Comparison of ENCODE assay signal across 8 cellular contexts in genomic region chr3:120093119-120093922, GRCh38. TPM values are rescaled to one million over a fixed set of nuclear protein-coding genes. Genes with fewer than 3 reads are reported as not detected.
DNase-seq lines count a peak whose midpoint lies in the region; ATAC-seq and TF ChIP-seq lines count a peak whose summit lies in the region.

No MANE protein-coding gene starts in this region.

- CTCF ChIA-PET in MCF 10A (lab: Yijun Ruan, JAX): interaction anchor here (0.9 to 2.6 kb wide), 6 partner anchors 20 to 201 kb away, joined by 3 to 7 read pairs (median 4); no protein-coding TSS in a partner anchor

- H3K9ac ChIP-seq in ES-I3 (ENCODE audit: low read depth, low read length): peak overlapping the region; percentile 76
- H3K9ac ChIP-seq in NT2/D1 (ENCODE audit: insufficient read length, low read depth): peak overlapping the region; percentile 92

- H3K27me3 ChIP-seq in NT2/D1 (ENCODE audit: insufficient read depth, insufficient read length): no peaks in the 10 kb centered on the region
- H3K27me3 ChIP-seq in left lung: no peaks in the 10 kb centered on the region

- H3K27ac Mint-ChIP-seq in MCF 10A (ENCODE audit: low read depth, unreplicated experiment): no peak overlapping the region

- H3K4me1 ChIP-seq in ES-I3 (ENCODE audit: insufficient read depth, low read length) (peaks cover 15% of the 10 kb centered on the region), NT2/D1 (ENCODE audit: insufficient read depth, insufficient read length) (no peaks in the 10 kb centered on the region), left lung (peaks cover 20 to 61% of the 10 kb centered on the region in 2 donors)

- POLR2A ChIA-PET in MCF 10A (lab: Yijun Ruan, JAX): interaction anchor here (0.7 to 11.3 kb wide), 26 partner anchors 10 to 630 kb away, joined by 3 to 284 read pairs (median 6); partner anchors contain the start of genes LRRC58, TIMMDC1 and TMEM39A

- peaks cover 16% of the 10 kb centered on the region for H3K4me1 Mint-ChIP-seq in MCF 10A (ENCODE audit: insufficient read depth, unreplicated experiment)

- TSS peak; percentile 36 for BruUV-seq in MCF 10A (replicated peaks; lab: Mats Ljungman, UMichigan)

- H3K4me3 Mint-ChIP-seq in MCF 10A (ENCODE audit: unreplicated experiment): no peak overlapping the region

- no peaks in the 10 kb centered on the region for H3K27me3 Mint-ChIP-seq in MCF 10A (ENCODE audit: insufficient read depth, unreplicated experiment)

- H3K4me3 ChIP-seq in NT2/D1 (ENCODE audit: insufficient read length, low read depth) (peak overlapping the region; percentile 79), left lung (peak overlapping the region; percentile 70 to 75)

- H3K36me3 Mint-ChIP-seq in MCF 10A (ENCODE audit: insufficient read depth, unreplicated experiment): peaks cover 14% of the 10 kb centered on the region

- H3K27ac ChIP-seq in 22Rv1: peak overlapping the region; percentile 100
- H3K27ac ChIP-seq in left lung: peak overlapping the region; percentile 100

- intact Hi-C loops in MCF 10A (cut with micrococcal nuclease) (loop anchor here (1.0 to 10.0 kb wide), 4 partner anchors 52 to 261 kb away; partner anchors contain the start of gene LRRC58), left lung (cut with DNase I) (no loop called here)

- H3K36me3 ChIP-seq in ES-I3 (ENCODE audit: insufficient read depth, low read length) (no peaks in the 10 kb centered on the region; the same call in 1 of the 2 replicates), NT2/D1 (ENCODE audit: insufficient read depth, insufficient read length, low read length) (peaks cover 11% of the 10 kb centered on the region), left lung (no peaks in the 10 kb centered on the region)

- no peaks in the 10 kb centered on the region for H3K9me3 ChIP-seq in ES-I3 (ENCODE audit: control insufficient read depth, insufficient read depth, low read length)
- H3K9me3 ChIP-seq in NT2/D1 (ENCODE audit: insufficient read depth, low read length): no peaks in the 10 kb centered on the region
- no peaks in the 10 kb centered on the region for H3K9me3 ChIP-seq in left lung

- no peak for TF ChIP-seq CTCF in 22Rv1 (IDR thresholded peaks at IDR 0.05)
- no peak for TF ChIP-seq CTCF in MCF 10A (IDR thresholded peaks at IDR 0.05; ENCODE audit: unreplicated experiment)
- no peak for TF ChIP-seq CTCF in left lung (IDR thresholded peaks at IDR 0.05)

- H3K9me3 Mint-ChIP-seq in MCF 10A (ENCODE audit: unreplicated experiment): no peaks in the 10 kb centered on the region

- ATAC-seq in left lung (no peak), HG02938 (IDR thresholded peaks at IDR 0.05; ENCODE audit: unreplicated experiment) (no peak), GM21515 (IDR thresholded peaks at IDR 0.05; ENCODE audit: unreplicated experiment) (no peak)

- DNase-seq in NT2/D1 (ENCODE audit: low read depth, low spot score) (peak; percentile 75), MCF 10A (ENCODE audit: unreplicated experiment) (peak; percentile 91), left lung (no peak), stromal cell of bone marrow (ENCODE audit: low read depth) (peak; percentile 66)

RNA-seq across cellular contexts. Expression of gene GSK3B, which starts 0.9 kb away (rescaled TPM):
- total RNA-seq in MCF 10A (2022) (71.5 and 73.6 TPM in 2 replicates), left lung (10 to 100 TPM; 42.0 to 53.0 TPM)

Comparison
In these comparisons a context has a peak if more than half of its experiments do, and no peak if none do; other contexts are left out.
1. DNase-seq: peak in NT2/D1 (single experiment), MCF 10A (single experiment) and stromal cell of bone marrow (single experiment); none in left lung (0 of 2).